8 cellular contexts compared by ENCODE assay signal in the genomic region with DNA sequence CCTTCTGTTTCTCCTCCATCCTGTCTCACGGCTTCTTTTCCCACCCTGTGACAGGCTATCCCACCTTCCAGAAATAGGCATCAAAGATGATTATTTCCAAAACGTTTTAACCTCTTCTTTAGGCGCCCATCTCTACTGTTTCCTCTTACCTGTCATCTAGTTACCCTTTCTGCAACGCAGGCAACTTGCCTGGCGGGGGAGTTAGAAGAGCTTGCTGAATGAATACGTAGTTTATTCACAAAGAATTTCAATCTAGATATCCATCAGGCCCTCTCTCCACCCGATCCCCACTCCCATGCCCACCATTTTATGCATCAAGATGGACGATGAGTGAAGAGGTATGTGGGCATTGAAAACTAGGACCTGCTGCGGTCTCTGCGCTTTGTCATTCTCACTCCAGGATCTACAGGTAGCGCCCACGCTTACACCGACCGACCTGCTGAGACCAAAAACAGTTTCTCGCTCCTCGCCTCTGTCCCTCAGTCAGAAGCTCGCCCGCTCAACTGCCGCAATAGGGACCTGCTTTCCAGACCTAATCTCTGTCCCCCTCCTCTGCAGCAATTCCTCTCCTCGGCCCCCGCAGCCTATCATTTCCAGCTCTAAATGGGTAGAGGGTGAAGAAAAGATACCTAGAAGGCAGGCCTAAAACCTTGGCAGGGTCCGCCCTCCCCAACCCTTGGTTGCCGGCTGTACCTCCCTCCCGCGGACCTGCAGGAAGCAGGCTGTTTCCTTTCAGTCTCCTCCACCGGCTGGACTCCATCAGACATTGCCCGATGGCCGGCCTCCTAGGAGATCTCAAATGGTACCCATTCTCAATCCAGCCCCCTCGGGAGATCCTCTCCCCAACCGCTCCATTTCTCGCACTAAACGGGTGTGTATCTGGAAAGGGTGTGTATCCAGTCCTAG. TPM values are rescaled to one million over a fixed set of nuclear protein-coding genes. Genes with fewer than 3 reads are reported as not detected.
DNase-seq lines count a peak whose midpoint lies in the region; ATAC-seq and TF ChIP-seq lines count a peak whose summit lies in the region.

No MANE protein-coding gene starts in this region.

- no peak overlapping the region for H3K4me2 ChIP-seq in GM23248 (ENCODE audit: unreplicated experiment)

- H3K9me3 ChIP-seq in CD4-positive, alpha-beta T cell (ENCODE audit: control insufficient read depth, low read length) = no peaks in the 10 kb centered on the region
- H3K9me3 ChIP-seq in GM23248 (ENCODE audit: low read depth) = no peaks in the 10 kb centered on the region
- H3K9me3 ChIP-seq in adipocyte (ENCODE audit: control insufficient read depth, low read length) = peaks cover under 1% of the 10 kb centered on the region

- no peaks in the 10 kb centered on the region for H3K9me3 Mint-ChIP-seq in CD4-positive, alpha-beta T cell
- H3K9me3 Mint-ChIP-seq in stimulated activated memory B cell treated with anti-CD40 and anti-IgM and Interleukin-4, amounts not matched to agents 10 μg/mL and 1 μg/mL and 100 μg/mL, for 72 hours = no peaks in the 10 kb centered on the region

- peak overlapping the region; percentile 94 for H3K27ac Mint-ChIP-seq in CD4-positive, alpha-beta T cell
- H3K27ac Mint-ChIP-seq in stimulated activated memory B cell treated with anti-CD40 and anti-IgM and Interleukin-4, amounts not matched to agents 10 μg/mL and 1 μg/mL and 100 μg/mL, for 72 hours = peak overlapping the region; percentile 75

- peaks cover 8% of the 10 kb centered on the region for H3K36me3 Mint-ChIP-seq in CD4-positive, alpha-beta T cell (ENCODE audit: low read depth)
- no peaks in the 10 kb centered on the region for H3K36me3 Mint-ChIP-seq in stimulated activated memory B cell treated with anti-CD40 and anti-IgM and Interleukin-4, amounts not matched to agents 10 μg/mL and 1 μg/mL and 100 μg/mL, for 72 hours

- intact Hi-C loops in CD4-positive, alpha-beta T cell (cut with DNase I, micrococcal nuclease) = no loop called here

- no peaks in the 10 kb centered on the region for H3K9me2 ChIP-seq in GM23248 (ENCODE audit: insufficient read depth)

- H3K27ac ChIP-seq in CD4-positive, alpha-beta T cell (ENCODE audit: low read depth, low read length) = no peak overlapping the region
- no peak overlapping the region for H3K27ac ChIP-seq in GM23248

- 14 to 19% methylated on average over 23 to 32 of the region's 32 CpGs for WGBS in GM23248 (ENCODE audit: low coverage in 1 of 2, low lambda C conversion rate in 2 of 2, missing lambda C conversion rate in 2 of 2), 2 experiments

- TF ChIP-seq CTCF in CD4-positive, alpha-beta T cell (IDR thresholded peaks at IDR 0.05) = no peak
- TF ChIP-seq CTCF in kidney epithelial cell (IDR thresholded peaks at IDR 0.05; ENCODE audit: insufficient read depth, low read length, poor library complexity, severe bottlenecking) (no peak), foreskin fibroblast (IDR thresholded peaks at IDR 0.05; ENCODE audit: low read depth, low read length) (no peak)

- CTCF ChIA-PET in CD4-positive, alpha-beta T cell (lab: Charles Lee) = interaction anchor here (0.6 kb wide), 1 partner anchor 709 kb away, joined by 3 read pairs; no protein-coding TSS in a partner anchor

- H3K4me3 ChIP-seq in GM23248 = peak overlapping the region; percentile 64
- peak overlapping the region; percentile 47 for H3K4me3 ChIP-seq in adipocyte (ENCODE audit: low read length)
- peak overlapping the region; percentile 38 for H3K4me3 ChIP-seq in kidney epithelial cell (ENCODE audit: low read depth, low read length)
- H3K4me3 ChIP-seq in foreskin fibroblast (ENCODE audit: low read depth in 1 of 2, low read length in 2 of 2) = no peak overlapping the region

- H3K9ac ChIP-seq in GM23248 (no peak overlapping the region), adipocyte (ENCODE audit: low read length) (no peak overlapping the region)

- ATAC-seq in CD4-positive, alpha-beta T cell (ENCODE audit: poor library complexity) = peak; percentile 47
- ATAC-seq in stimulated activated memory B cell treated with anti-CD40 and anti-IgM and Interleukin-4, amounts not matched to agents 10 μg/mL and 1 μg/mL and 100 μg/mL, for 72 hours = peak; percentile 55

- peak overlapping the region; percentile 62 for H2AFZ ChIP-seq in GM23248

- peak in 8 of 10 experiments; percentile 1 to 32 (median 6) for DNase-seq in CD4-positive, alpha-beta T cell
- DNase-seq in GM23248 = peak; percentile 8
- peak; percentile 9 for DNase-seq in NCI-H2107 treated with DMSO at 0.1 percent for 48 hours (lab: John Stamatoyannopoulos, UW; ENCODE audit: unreplicated experiment)
- no peak for DNase-seq in adipocyte (ENCODE audit: low read depth)
- DNase-seq in kidney epithelial cell (ENCODE audit: low read depth) = no peak
- DNase-seq in SKM-1 (lab: John Stamatoyannopoulos, UW; ENCODE audit: unreplicated experiment) = no peak
- DNase-seq in foreskin fibroblast = no peak

- no peaks in the 10 kb centered on the region for H3K27me3 ChIP-seq in CD4-positive, alpha-beta T cell (ENCODE audit: control insufficient read depth, insufficient read depth, low read length)
- H3K27me3 ChIP-seq in GM23248 (replicated peaks; ENCODE audit: insufficient read depth) (no peaks in the 10 kb centered on the region), adipocyte (replicated peaks; ENCODE audit: control insufficient read depth, insufficient read depth, low read length) (peaks cover 27% of the 10 kb centered on the region), kidney epithelial cell (ENCODE audit: control insufficient read depth, insufficient read depth, low read length) (no peaks in the 10 kb centered on the region)

- H3K27me3 Mint-ChIP-seq in CD4-positive, alpha-beta T cell = peaks cover 4% of the 10 kb centered on the region
- no peaks in the 10 kb centered on the region for H3K27me3 Mint-ChIP-seq in stimulated activated memory B cell treated with anti-CD40 and anti-IgM and Interleukin-4, amounts not matched to agents 10 μg/mL and 1 μg/mL and 100 μg/mL, for 72 hours

- H3K4me3 Mint-ChIP-seq in CD4-positive, alpha-beta T cell = peak overlapping the region; percentile 99
- peak overlapping the region; percentile 96 for H3K4me3 Mint-ChIP-seq in stimulated activated memory B cell treated with anti-CD40 and anti-IgM and Interleukin-4, amounts not matched to agents 10 μg/mL and 1 μg/mL and 100 μg/mL, for 72 hours

- POLR2A ChIA-PET in CD4-positive, alpha-beta T cell (lab: Charles Lee) = interaction anchor here (0.9 to 2.1 kb wide), 3 partner anchors 223 to 497 kb away, joined by 3 to 18 read pairs (median 3); a partner anchor contains a TSS

- H3K4me1 Mint-ChIP-seq in CD4-positive, alpha-beta T cell (ENCODE audit: low read depth) = peaks cover 20% of the 10 kb centered on the region
- peaks cover 25% of the 10 kb centered on the region for H3K4me1 Mint-ChIP-seq in stimulated activated memory B cell treated with anti-CD40 and anti-IgM and Interleukin-4, amounts not matched to agents 10 μg/mL and 1 μg/mL and 100 μg/mL, for 72 hours

- no peaks in the 10 kb centered on the region for H3K79me2 ChIP-seq in GM23248 (ENCODE audit: insufficient read depth)

- H3K4me1 ChIP-seq in GM23248 (ENCODE audit: insufficient read depth) (no peaks in the 10 kb centered on the region), adipocyte (ENCODE audit: control insufficient read depth, insufficient read depth, low read length) (no peaks in the 10 kb centered on the region)

- in situ Hi-C loops in GM23248 (cut with MboI) = no loop called here

- no peaks in the 10 kb centered on the region for H3F3A ChIP-seq in GM23248 (ENCODE audit: insufficient read depth)

- no peaks in the 10 kb centered on the region for H3K36me3 ChIP-seq in GM23248 (ENCODE audit: low read depth)
- no peaks in the 10 kb centered on the region for H3K36me3 ChIP-seq in adipocyte (ENCODE audit: control insufficient read depth, insufficient read depth, low read length, severe bottlenecking)
- H3K36me3 ChIP-seq in kidney epithelial cell (ENCODE audit: control insufficient read depth, insufficient read depth, low read length) = no peaks in the 10 kb centered on the region

- no peaks in the 10 kb centered on the region for H4K20me1 ChIP-seq in GM23248 (ENCODE audit: insufficient read depth)

RNA-seq across cellular contexts. Expression of a gene that starts 0.6 kb away (rescaled TPM):
- 10 to 100 TPM; 12.4 to 14.3 TPM for total RNA-seq in CD4-positive, alpha-beta T cell
- total RNA-seq in GM23248 (2014; rRNA removed; shearing (Covaris generic)) = not detected in 2 replicates
- not detected in 2 replicates for polyA plus RNA-seq in GM23248 (2016; fragmentation: Nextera tagmentation; extraction: Ambion mirVana)
- total RNA-seq in kidney epithelial cell = 4.2 and 7.2 TPM in 2 replicates

RNA-seq across cellular contexts. Expression of a gene that starts 12.9 kb away (rescaled TPM):
- not detected for total RNA-seq in CD4-positive, alpha-beta T cell
- not detected in 2 replicates for total RNA-seq in GM23248 (2014; rRNA removed; shearing (Covaris generic))
- polyA plus RNA-seq in GM23248 (2016; fragmentation: Nextera tagmentation; extraction: Ambion mirVana) = not detected in 2 replicates
- total RNA-seq in kidney epithelial cell = not detected in 2 replicates

RNA-seq across cellular contexts. Expression of a gene that starts 29.7 kb away (rescaled TPM):
- 1 to 10 TPM in 1 of 2 experiments, under 1 TPM in 1; 0.59 to 1.2 TPM for total RNA-seq in CD4-positive, alpha-beta T cell
- total RNA-seq in GM23248 (2014; rRNA removed; shearing (Covaris generic)) = not detected in 2 replicates
- polyA plus RNA-seq in GM23248 (2016; fragmentation: Nextera tagmentation; extraction: Ambion mirVana) = not detected in 2 replicates
- 3.8 and 5.5 TPM in 2 replicates for total RNA-seq in kidney epithelial cell

RNA-seq across cellular contexts. Expression of a gene that starts 59.9 kb away (rescaled TPM):
- total RNA-seq in CD4-positive, alpha-beta T cell = not detected
- total RNA-seq in GM23248 (2014; rRNA removed; shearing (Covaris generic)) = not detected in 2 replicates
- polyA plus RNA-seq in GM23248 (2016; fragmentation: Nextera tagmentation; extraction: Ambion mirVana) = not detected in 2 replicates
- 0.34 TPM in 1 of 2 replicates, not detected in the other for total RNA-seq in kidney epithelial cell

Comparison
In these comparisons a context has a peak if more than half of its experiments do, and no peak if none do; other contexts are left out.
1. DNase-seq: peak in CD4-positive, alpha-beta T cell (8 of 10), GM23248 (single experiment) and NCI-H2107 treated with DMSO at 0.1 percent for 48 hours (single experiment); none in adipocyte (single experiment), kidney epithelial cell (single experiment), SKM-1 (single experiment) and foreskin fibroblast (0 of 2).
2. H3K4me3 ChIP-seq: peak in GM23248 (single experiment), adipocyte (single experiment) and kidney epithelial cell (single experiment); none in foreskin fibroblast (0 of 2).